In the genomic region with DNA sequence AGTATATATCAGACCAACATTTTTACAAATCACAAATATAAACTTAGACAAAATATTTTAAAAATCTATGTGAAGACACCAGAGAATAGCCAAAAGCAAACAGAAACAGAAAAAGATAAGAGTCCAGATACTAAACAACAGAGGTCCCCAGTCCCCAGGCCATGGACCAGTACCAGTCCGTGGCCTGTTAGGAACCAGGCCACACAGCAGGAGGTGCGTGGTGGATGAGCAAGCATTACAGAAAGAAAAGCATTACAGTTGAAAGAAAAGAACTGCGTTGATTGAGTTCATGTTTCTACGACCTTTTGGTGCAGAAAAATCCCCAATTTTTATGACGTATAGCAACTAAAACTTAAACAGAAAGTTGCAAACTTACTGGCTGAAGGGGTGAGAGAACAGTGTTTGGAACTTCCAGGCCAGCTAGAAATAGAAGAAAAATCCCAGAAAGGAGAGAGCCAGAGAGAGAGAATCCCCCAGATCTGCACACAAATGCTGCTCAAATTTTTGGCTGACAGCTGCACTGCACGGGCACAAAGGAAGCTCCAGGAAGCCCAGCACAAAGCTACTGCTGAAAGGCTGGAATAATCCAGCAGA, we compare ENCODE assay signal across 16 cellular contexts.
DNase-seq lines count a peak whose midpoint lies in the region; ATAC-seq and TF ChIP-seq lines count a peak whose summit lies in the region.
"Had no signal": no experiment of that assay in that cellular context is flagged by ENCODE, and none has a peak within 500 bp of the region (broad histone marks: within the 10 kb centered on the region; RNA-seq: fewer than 3 reads in every experiment).

No MANE protein-coding gene starts in this region.

- 68 to 83% methylated on average over 6 of the region's 6 CpGs for WGBS in endodermal cell (ENCODE audit: insufficient coverage in 1 of 2, insufficient read length in 1 of 2), 2 experiments

- H3K4me3 Mint-ChIP-seq in activated CD8-positive, alpha-beta memory T cell treated with anti-CD3 and anti-CD28 coated beads, Interleukin-2, amount 10 ng/mL, durations not matched to agents 7 days and 5 days: no peak overlapping the region
- no peak overlapping the region for H3K4me3 Mint-ChIP-seq in endodermal cell
- H3K4me3 Mint-ChIP-seq in stimulated activated memory B cell treated with anti-CD40 and anti-IgM and Interleukin-4, amounts not matched to agents 10 μg/mL and 1 μg/mL and 100 μg/mL, for 72 hours: peak overlapping the region; percentile 49

- H3K9me3 ChIP-seq in endodermal cell (ENCODE audit: control insufficient read depth, low read length): no peaks in the 10 kb centered on the region
- H3K9me3 ChIP-seq: BLaER1 treated with 17β-estradiol and CSF1 and Interleukin-3, amounts not matched to agents 10 nM and 100 nM; SK-N-SH had no signal

- H3K27me3 Mint-ChIP-seq in activated CD8-positive, alpha-beta memory T cell treated with anti-CD3 and anti-CD28 coated beads, Interleukin-2, amount 10 ng/mL, durations not matched to agents 7 days and 5 days: peaks cover 21% of the 10 kb centered on the region
- H3K27me3 Mint-ChIP-seq in endodermal cell (ENCODE audit: insufficient read depth): peaks cover 8% of the 10 kb centered on the region
- peaks cover 28% of the 10 kb centered on the region for H3K27me3 Mint-ChIP-seq in stimulated activated memory B cell treated with anti-CD40 and anti-IgM and Interleukin-4, amounts not matched to agents 10 μg/mL and 1 μg/mL and 100 μg/mL, for 72 hours

- H3K27ac Mint-ChIP-seq in activated CD8-positive, alpha-beta memory T cell treated with anti-CD3 and anti-CD28 coated beads, Interleukin-2, amount 10 ng/mL, durations not matched to agents 7 days and 5 days: no peak overlapping the region
- no peak overlapping the region for H3K27ac Mint-ChIP-seq in endodermal cell
- H3K27ac Mint-ChIP-seq in stimulated activated memory B cell treated with anti-CD40 and anti-IgM and Interleukin-4, amounts not matched to agents 10 μg/mL and 1 μg/mL and 100 μg/mL, for 72 hours: peak overlapping the region; percentile 82

- CTCF ChIA-PET in activated CD8-positive, alpha-beta memory T cell treated with anti-CD3 and anti-CD28 coated beads, Interleukin-2, amount 10 ng/mL, durations not matched to agents 7 days and 5 days (lab: Charles Lee): no interaction called here

- H3K4me1 ChIP-seq in endodermal cell (ENCODE audit: control insufficient read depth, insufficient read depth, low read length): no peaks in the 10 kb centered on the region

- no peaks in the 10 kb centered on the region for H3K36me3 ChIP-seq in endodermal cell (ENCODE audit: control insufficient read depth, insufficient read depth, low read length)
- H3K36me3 ChIP-seq: BLaER1 treated with 17β-estradiol and CSF1 and Interleukin-3, amounts not matched to agents 10 nM and 100 nM had no signal

- H3K27me3 ChIP-seq in endodermal cell (ENCODE audit: control insufficient read depth, insufficient read depth, low read length, poor library complexity, severe bottlenecking): no peaks in the 10 kb centered on the region

- DNase-seq in activated CD8-positive, alpha-beta memory T cell treated with anti-CD3 and anti-CD28 coated beads, Interleukin-2, amount 10 ng/mL, durations not matched to agents 7 days and 5 days: peak; percentile 23
- DNase-seq in activated CD8-positive, alpha-beta memory T cell treated with anti-CD3 and anti-CD28 coated beads for 24 hours: no peak
- DNase-seq in NCI-H1694 treated with DMSO at 0.1 percent for 48 hours (lab: John Stamatoyannopoulos, UW) (peak; percentile 81), endodermal cell (peak; percentile 21), DMS114 treated with DMSO at 0.1 percent for 48 hours (lab: John Stamatoyannopoulos, UW; ENCODE audit: unreplicated experiment) (no peak), inferior parietal cortex (ENCODE audit: extremely low spot score) (no peak)
- DNase-seq: 8988T, NCI-H1436 treated with DMSO at 0.1 percent for 48 hours, NCI-H226, NCI-H526 treated with DMSO at 0.1 percent for 48 hours, Right ventricle myocardium superior, SK-N-SH had no signal

- no peaks in the 10 kb centered on the region for H3K9me3 Mint-ChIP-seq in activated CD8-positive, alpha-beta memory T cell treated with anti-CD3 and anti-CD28 coated beads, Interleukin-2, amount 10 ng/mL, durations not matched to agents 7 days and 5 days (ENCODE audit: low read depth)
- no peaks in the 10 kb centered on the region for H3K9me3 Mint-ChIP-seq in endodermal cell
- H3K9me3 Mint-ChIP-seq in stimulated activated memory B cell treated with anti-CD40 and anti-IgM and Interleukin-4, amounts not matched to agents 10 μg/mL and 1 μg/mL and 100 μg/mL, for 72 hours: no peaks in the 10 kb centered on the region

- no peak overlapping the region for H3K9ac ChIP-seq in endodermal cell (ENCODE audit: extremely low read depth, low read length, poor library complexity, severe bottlenecking)
- H3K9ac ChIP-seq: BLaER1 treated with 17β-estradiol and CSF1 and Interleukin-3, amounts not matched to agents 10 nM and 100 nM; SK-N-SH had no signal

- no peak for ATAC-seq in activated CD8-positive, alpha-beta memory T cell treated with anti-CD3 and anti-CD28 coated beads, Interleukin-2, amount 10 ng/mL, durations not matched to agents 7 days and 5 days
- peak; percentile 14 for ATAC-seq in stimulated activated memory B cell treated with anti-CD40 and anti-IgM and Interleukin-4, amounts not matched to agents 10 μg/mL and 1 μg/mL and 100 μg/mL, for 72 hours
- no peak for ATAC-seq in GM18520 (IDR thresholded peaks at IDR 0.05; ENCODE audit: unreplicated experiment)

- no peak overlapping the region for H3K4me3 ChIP-seq in endodermal cell (ENCODE audit: low read length)
- H3K4me3 ChIP-seq: BLaER1 treated with 17β-estradiol and CSF1 and Interleukin-3, amounts not matched to agents 10 nM and 100 nM had no signal

- peaks cover 2% of the 10 kb centered on the region for H3K4me1 Mint-ChIP-seq in activated CD8-positive, alpha-beta memory T cell treated with anti-CD3 and anti-CD28 coated beads, Interleukin-2, amount 10 ng/mL, durations not matched to agents 7 days and 5 days
- peaks cover 4% of the 10 kb centered on the region for H3K4me1 Mint-ChIP-seq in endodermal cell
- H3K4me1 Mint-ChIP-seq in stimulated activated memory B cell treated with anti-CD40 and anti-IgM and Interleukin-4, amounts not matched to agents 10 μg/mL and 1 μg/mL and 100 μg/mL, for 72 hours: peaks cover 17% of the 10 kb centered on the region

- no peaks in the 10 kb centered on the region for H3K36me3 Mint-ChIP-seq in activated CD8-positive, alpha-beta memory T cell treated with anti-CD3 and anti-CD28 coated beads, Interleukin-2, amount 10 ng/mL, durations not matched to agents 7 days and 5 days
- H3K36me3 Mint-ChIP-seq in endodermal cell (ENCODE audit: low read depth): no peaks in the 10 kb centered on the region
- H3K36me3 Mint-ChIP-seq in stimulated activated memory B cell treated with anti-CD40 and anti-IgM and Interleukin-4, amounts not matched to agents 10 μg/mL and 1 μg/mL and 100 μg/mL, for 72 hours: no peaks in the 10 kb centered on the region

- H3K27ac ChIP-seq in endodermal cell (ENCODE audit: low read depth, low read length): peak overlapping the region; percentile 29
- H3K27ac ChIP-seq: BLaER1 treated with 17β-estradiol and CSF1 and Interleukin-3, amounts not matched to agents 10 nM and 100 nM; HL-60 had no signal

- no peak for TF ChIP-seq CTCF in endodermal cell (conservative IDR thresholded peaks at IDR 0.05)

Comparison
In these comparisons a context has a peak if more than half of its experiments do, and no peak if none do; other contexts are left out.
1. DNase-seq: peak in activated CD8-positive, alpha-beta memory T cell treated with anti-CD3 and anti-CD28 coated beads, Interleukin-2, amount 10 ng/mL, durations not matched to agents 7 days and 5 days (single experiment), NCI-H1694 treated with DMSO at 0.1 percent for 48 hours (single experiment) and endodermal cell (single experiment); none in activated CD8-positive, alpha-beta memory T cell treated with anti-CD3 and anti-CD28 coated beads for 24 hours (single experiment), DMS114 treated with DMSO at 0.1 percent for 48 hours (single experiment) and inferior parietal cortex (single experiment).